1 cellular context compared by ENCODE assay signal in the genomic region with DNA sequence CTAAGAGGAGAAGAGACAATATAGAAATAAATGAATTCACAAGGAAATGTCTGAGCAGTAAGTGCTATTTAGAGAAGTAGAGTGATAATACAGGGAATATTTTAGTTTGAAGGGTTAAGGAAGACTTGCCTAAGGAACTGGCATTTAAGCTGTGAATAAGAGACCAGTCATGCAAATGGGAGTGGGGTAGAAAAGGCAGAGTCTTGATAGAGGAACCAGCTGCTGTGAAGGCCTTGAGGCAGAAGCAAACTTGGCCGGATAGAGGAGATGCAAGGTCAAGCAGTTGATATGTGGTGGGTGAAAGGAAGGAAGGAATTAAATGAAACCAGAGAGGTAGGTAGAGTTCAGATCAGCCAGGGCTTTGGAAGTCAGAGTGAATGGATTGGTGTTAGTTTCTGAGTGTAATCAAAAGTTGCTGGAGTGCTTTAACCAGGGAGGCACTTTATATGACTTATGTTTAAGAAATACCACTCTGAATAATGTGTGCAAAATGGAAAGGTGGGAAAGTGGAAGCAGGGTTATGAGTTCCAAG.
TF ChIP-seq lines count a peak whose summit lies in the region.

No MANE protein-coding gene starts in this region.

TF ChIP-seq in WTC11, 78 proteins besides CTCF, POLR2A, EP300 and RAD21 (continued from another document):
- TF ChIP-seq ZSCAN18 (CRISPR knock-in tag; IDR thresholded peaks at IDR 0.05) = no peak
- TF ChIP-seq SP1 (CRISPR knock-in tag; conservative IDR thresholded peaks at IDR 0.05) = no peak
- TF ChIP-seq MXD4 (CRISPR knock-in tag; IDR thresholded peaks at IDR 0.05; ENCODE audit: borderline replicate concordance) = no peak
- TF ChIP-seq E2F5 (CRISPR knock-in tag; IDR thresholded peaks at IDR 0.05) = no peak
- no peak for TF ChIP-seq CREM (CRISPR knock-in tag; IDR thresholded peaks at IDR 0.05)
- TF ChIP-seq, protein P1, sequence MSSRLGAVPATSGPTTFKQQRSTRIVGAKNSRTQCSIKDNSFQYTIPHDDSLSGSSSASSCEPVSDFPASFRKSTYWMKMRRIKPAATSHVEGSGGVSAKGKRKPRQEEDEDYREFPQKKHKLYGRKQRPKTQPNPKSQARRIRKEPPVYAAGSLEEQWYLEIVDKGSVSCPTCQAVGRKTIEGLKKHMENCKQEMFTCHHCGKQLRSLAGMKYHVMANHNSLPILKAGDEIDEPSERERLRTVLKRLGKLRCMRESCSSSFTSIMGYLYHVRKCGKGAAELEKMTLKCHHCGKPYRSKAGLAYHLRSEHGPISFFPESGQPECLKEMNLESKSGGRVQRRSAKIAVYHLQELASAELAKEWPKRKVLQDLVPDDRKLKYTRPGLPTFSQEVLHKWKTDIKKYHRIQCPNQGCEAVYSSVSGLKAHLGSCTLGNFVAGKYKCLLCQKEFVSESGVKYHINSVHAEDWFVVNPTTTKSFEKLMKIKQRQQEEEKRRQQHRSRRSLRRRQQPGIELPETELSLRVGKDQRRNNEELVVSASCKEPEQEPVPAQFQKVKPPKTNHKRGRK (CRISPR knock-in tag; IDR thresholded peaks at IDR 0.05; ENCODE audit: borderline replicate concordance) = no peak
- no peak for TF ChIP-seq HMGA2 (CRISPR knock-in tag; IDR thresholded peaks at IDR 0.05)
- TF ChIP-seq RELA (CRISPR knock-in tag; IDR thresholded peaks at IDR 0.05; ENCODE audit: borderline replicate concordance) = no peak
- TF ChIP-seq, protein P2, sequence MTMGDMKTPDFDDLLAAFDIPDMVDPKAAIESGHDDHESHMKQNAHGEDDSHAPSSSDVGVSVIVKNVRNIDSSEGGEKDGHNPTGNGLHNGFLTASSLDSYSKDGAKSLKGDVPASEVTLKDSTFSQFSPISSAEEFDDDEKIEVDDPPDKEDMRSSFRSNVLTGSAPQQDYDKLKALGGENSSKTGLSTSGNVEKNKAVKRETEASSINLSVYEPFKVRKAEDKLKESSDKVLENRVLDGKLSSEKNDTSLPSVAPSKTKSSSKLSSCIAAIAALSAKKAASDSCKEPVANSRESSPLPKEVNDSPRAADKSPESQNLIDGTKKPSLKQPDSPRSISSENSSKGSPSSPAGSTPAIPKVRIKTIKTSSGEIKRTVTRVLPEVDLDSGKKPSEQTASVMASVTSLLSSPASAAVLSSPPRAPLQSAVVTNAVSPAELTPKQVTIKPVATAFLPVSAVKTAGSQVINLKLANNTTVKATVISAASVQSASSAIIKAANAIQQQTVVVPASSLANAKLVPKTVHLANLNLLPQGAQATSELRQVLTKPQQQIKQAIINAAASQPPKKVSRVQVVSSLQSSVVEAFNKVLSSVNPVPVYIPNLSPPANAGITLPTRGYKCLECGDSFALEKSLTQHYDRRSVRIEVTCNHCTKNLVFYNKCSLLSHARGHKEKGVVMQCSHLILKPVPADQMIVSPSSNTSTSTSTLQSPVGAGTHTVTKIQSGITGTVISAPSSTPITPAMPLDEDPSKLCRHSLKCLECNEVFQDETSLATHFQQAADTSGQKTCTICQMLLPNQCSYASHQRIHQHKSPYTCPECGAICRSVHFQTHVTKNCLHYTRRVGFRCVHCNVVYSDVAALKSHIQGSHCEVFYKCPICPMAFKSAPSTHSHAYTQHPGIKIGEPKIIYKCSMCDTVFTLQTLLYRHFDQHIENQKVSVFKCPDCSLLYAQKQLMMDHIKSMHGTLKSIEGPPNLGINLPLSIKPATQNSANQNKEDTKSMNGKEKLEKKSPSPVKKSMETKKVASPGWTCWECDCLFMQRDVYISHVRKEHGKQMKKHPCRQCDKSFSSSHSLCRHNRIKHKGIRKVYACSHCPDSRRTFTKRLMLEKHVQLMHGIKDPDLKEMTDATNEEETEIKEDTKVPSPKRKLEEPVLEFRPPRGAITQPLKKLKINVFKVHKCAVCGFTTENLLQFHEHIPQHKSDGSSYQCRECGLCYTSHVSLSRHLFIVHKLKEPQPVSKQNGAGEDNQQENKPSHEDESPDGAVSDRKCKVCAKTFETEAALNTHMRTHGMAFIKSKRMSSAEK (CRISPR knock-in tag; IDR thresholded peaks at IDR 0.05; ENCODE audit: borderline replicate concordance) = no peak
- TF ChIP-seq FOXK1 (CRISPR knock-in tag; IDR thresholded peaks at IDR 0.05) = no peak
- no peak for TF ChIP-seq PREB (CRISPR knock-in tag; IDR thresholded peaks at IDR 0.05; ENCODE audit: borderline replicate concordance)
- TF ChIP-seq ELF4 (CRISPR knock-in tag; IDR thresholded peaks at IDR 0.05; ENCODE audit: low read depth) = no peak
- no peak for TF ChIP-seq NR3C1 (CRISPR knock-in tag; conservative IDR thresholded peaks at IDR 0.05; ENCODE audit: low read depth)
- TF ChIP-seq ZNF317 (CRISPR knock-in tag; IDR thresholded peaks at IDR 0.05; ENCODE audit: borderline replicate concordance, low read depth) = no peak
- TF ChIP-seq, protein P3, sequence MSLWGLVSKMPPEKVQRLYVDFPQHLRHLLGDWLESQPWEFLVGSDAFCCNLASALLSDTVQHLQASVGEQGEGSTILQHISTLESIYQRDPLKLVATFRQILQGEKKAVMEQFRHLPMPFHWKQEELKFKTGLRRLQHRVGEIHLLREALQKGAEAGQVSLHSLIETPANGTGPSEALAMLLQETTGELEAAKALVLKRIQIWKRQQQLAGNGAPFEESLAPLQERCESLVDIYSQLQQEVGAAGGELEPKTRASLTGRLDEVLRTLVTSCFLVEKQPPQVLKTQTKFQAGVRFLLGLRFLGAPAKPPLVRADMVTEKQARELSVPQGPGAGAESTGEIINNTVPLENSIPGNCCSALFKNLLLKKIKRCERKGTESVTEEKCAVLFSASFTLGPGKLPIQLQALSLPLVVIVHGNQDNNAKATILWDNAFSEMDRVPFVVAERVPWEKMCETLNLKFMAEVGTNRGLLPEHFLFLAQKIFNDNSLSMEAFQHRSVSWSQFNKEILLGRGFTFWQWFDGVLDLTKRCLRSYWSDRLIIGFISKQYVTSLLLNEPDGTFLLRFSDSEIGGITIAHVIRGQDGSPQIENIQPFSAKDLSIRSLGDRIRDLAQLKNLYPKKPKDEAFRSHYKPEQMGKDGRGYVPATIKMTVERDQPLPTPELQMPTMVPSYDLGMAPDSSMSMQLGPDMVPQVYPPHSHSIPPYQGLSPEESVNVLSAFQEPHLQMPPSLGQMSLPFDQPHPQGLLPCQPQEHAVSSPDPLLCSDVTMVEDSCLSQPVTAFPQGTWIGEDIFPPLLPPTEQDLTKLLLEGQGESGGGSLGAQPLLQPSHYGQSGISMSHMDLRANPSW (CRISPR knock-in tag; conservative IDR thresholded peaks at IDR 0.05; ENCODE audit: low read depth) = no peak
- TF ChIP-seq AR (CRISPR knock-in tag; IDR thresholded peaks at IDR 0.05) = no peak
- TF ChIP-seq ZNF425 (CRISPR knock-in tag; conservative IDR thresholded peaks at IDR 0.05) = no peak
- no peak for TF ChIP-seq IRF1 (CRISPR knock-in tag; IDR thresholded peaks at IDR 0.05)
